In the genomic region with DNA sequence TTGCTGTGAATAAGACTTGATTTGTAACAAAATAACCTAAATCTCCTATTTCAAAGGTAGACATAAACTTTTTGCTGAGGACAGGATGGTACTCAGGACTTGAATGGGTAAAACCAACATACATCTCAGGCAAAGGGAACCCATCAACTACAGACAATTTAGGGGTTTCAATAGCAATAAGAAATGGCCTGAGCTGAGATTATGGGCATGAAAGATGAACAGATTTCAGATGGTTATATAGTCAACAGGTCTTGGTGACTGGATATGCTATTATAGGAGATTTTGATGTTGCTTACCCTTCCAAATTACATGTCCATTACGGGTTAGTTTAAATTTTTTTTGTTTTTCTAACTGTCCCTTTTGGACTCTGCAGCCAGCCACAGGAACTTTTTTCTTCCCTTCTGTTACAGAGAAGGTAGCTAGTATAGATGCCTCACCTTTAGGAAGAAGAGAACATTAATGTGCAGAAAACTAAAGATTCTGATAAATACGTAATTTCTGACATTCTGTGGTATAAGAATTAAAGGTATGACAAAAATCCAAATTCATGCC, we compare ENCODE assay signal across 23 cellular contexts. TPM values are rescaled to one million over a fixed set of nuclear protein-coding genes. Genes with fewer than 3 reads are reported as not detected.
DNase-seq lines count a peak whose midpoint lies in the region; ATAC-seq, FAIRE-seq and TF ChIP-seq lines count a peak whose summit lies in the region.
"Had no signal": no experiment of that assay in that cellular context is flagged by ENCODE, and none has a peak within 500 bp of the region (broad histone marks: within the 10 kb centered on the region; RNA-seq: fewer than 3 reads in every experiment).

No MANE protein-coding gene starts in this region.

- H3K4me3 Mint-ChIP-seq in stimulated activated effector memory CD8-positive, alpha-beta T cell treated with anti-CD3 and anti-CD28 coated beads, Interleukin-12 subunit alpha, Interleukin-12 subunit beta, amount 100 ng/mL, for 72 hours: no peak overlapping the region
- H3K4me3 Mint-ChIP-seq: activated CD4-positive, alpha-beta memory T cell treated with anti-CD3 and anti-CD28 coated beads, Interleukin-2, amount 10 ng/mL, durations not matched to agents 7 days and 5 days had no signal

- H2BK15ac ChIP-seq in neuronal stem cell (ENCODE audit: low read length): no peak overlapping the region

- ATAC-seq in HepG2: no peak
- no peak for ATAC-seq in right lobe of liver
- no peak for ATAC-seq in stimulated activated effector memory CD8-positive, alpha-beta T cell treated with anti-CD3 and anti-CD28 coated beads, Interleukin-12 subunit alpha, Interleukin-12 subunit beta, amount 100 ng/mL, for 72 hours
- ATAC-seq: lower lobe of right lung, psoas muscle had no signal

- H3K27ac Mint-ChIP-seq in stimulated activated effector memory CD8-positive, alpha-beta T cell treated with anti-CD3 and anti-CD28 coated beads, Interleukin-12 subunit alpha, Interleukin-12 subunit beta, amount 100 ng/mL, for 72 hours: no peak overlapping the region
- H3K27ac Mint-ChIP-seq: activated CD4-positive, alpha-beta memory T cell treated with anti-CD3 and anti-CD28 coated beads, Interleukin-2, amount 10 ng/mL, durations not matched to agents 7 days and 5 days had no signal

- peaks cover 99% of the 10 kb centered on the region for H3K36me3 Mint-ChIP-seq in stimulated activated effector memory CD8-positive, alpha-beta T cell treated with anti-CD3 and anti-CD28 coated beads, Interleukin-12 subunit alpha, Interleukin-12 subunit beta, amount 100 ng/mL, for 72 hours

- WGBS in HepG2 (ENCODE audit: low lambda C conversion rate): 96% methylated on average over 2 of the region's 2 CpGs
- 88% methylated on average over 2 of the region's 2 CpGs for WGBS in right lobe of liver (ENCODE audit: insufficient coverage, low coverage, low lambda C conversion rate, missing lambda C conversion rate)
- no CpG with 5 or more reads among the region's 2 CpGs for WGBS in neuronal stem cell (ENCODE audit: extremely low coverage in 2 of 2, insufficient read length in 2 of 2, insufficient replicate concordance in 1 of 2), 2 donors

- H3K79me1 ChIP-seq in neuronal stem cell (ENCODE audit: low read depth, low read length): peaks cover 2% of the 10 kb centered on the region

- H3K14ac ChIP-seq in neuronal stem cell (ENCODE audit: low read length): no peak overlapping the region

- H3K4ac ChIP-seq in neuronal stem cell (ENCODE audit: low read length): no peak overlapping the region

- no peaks in the 10 kb centered on the region; a peak in 1 of 5 replicates for H3K27me3 ChIP-seq in HepG2 (ENCODE audit: control insufficient read depth in 1 of 2, insufficient read depth in 2 of 2, low read length in 2 of 2)
- H3K27me3 ChIP-seq in right lobe of liver: no peaks in the 10 kb centered on the region
- H3K27me3 ChIP-seq in neuronal stem cell (ENCODE audit: control insufficient read depth in 3 of 3, insufficient read depth in 3 of 3, low read depth in 1 of 3, low read length in 3 of 3): no peaks in the 10 kb centered on the region
- H3K27me3 ChIP-seq: neutrophil had no signal

- DNase-seq in HepG2 (ENCODE audit: low spot score): no peak
- DNase-seq in right lobe of liver: no peak
- DNase-seq in HT-29 (ENCODE audit: low spot score): peak; percentile 32
- DNase-seq in SW480 (ENCODE audit: low spot score): peak; percentile 16
- DNase-seq in neuronal stem cell (ENCODE audit: low spot score): no peak
- DNase-seq in stimulated activated CD8-positive, alpha-beta memory T cell treated with anti-CD3 and anti-CD28 coated beads, Interleukin-4, amount 100 ng/mL, for 48 hours: no peak
- DNase-seq in stimulated activated effector memory CD8-positive, alpha-beta T cell treated with anti-CD3 and anti-CD28 coated beads, Interleukin-12 subunit alpha, Interleukin-12 subunit beta, amount 100 ng/mL, for 72 hours (ENCODE audit: low spot score in 2 of 2): no peak
- DNase-seq in NCI-H526 treated with DMSO at 0.1 percent for 48 hours (lab: John Stamatoyannopoulos, UW): no peak
- DNase-seq: activated CD4-positive, alpha-beta memory T cell treated with anti-CD3 and anti-CD28 coated beads, Interleukin-2, amount 10 ng/mL, durations not matched to agents 7 days and 5 days; CD4-positive, CD25-positive, alpha-beta regulatory T cell; DMS153; IMR-90; kidney; lower lobe of right lung; NCI-H187 treated with DMSO at 0.1 percent for 48 hours; psoas muscle; small intestine; stimulated activated CD4-positive, alpha-beta T cell treated with anti-CD3 and anti-CD28 coated beads, Interleukin-2, amount 100 ng/mL, for 48 hours; stimulated activated naive CD4-positive, alpha-beta T cell treated with Interleukin-2 at 50 U/mL for 16 hours had no signal

- no peak overlapping the region for H2BK120ac ChIP-seq in neuronal stem cell (ENCODE audit: low read depth, low read length)

- H2AFZ ChIP-seq in HepG2 (ENCODE audit: low read length) (no peak overlapping the region), neuronal stem cell (ENCODE audit: low read length) (no peak overlapping the region)

- no peak for TF ChIP-seq CTCF in HepG2 (CRISPR knock-in tag; IDR thresholded peaks at IDR 0.05)
- TF ChIP-seq CTCF in right lobe of liver (IDR thresholded peaks at IDR 0.05): no peak

- no peaks in the 10 kb centered on the region for H3K9me3 Mint-ChIP-seq in stimulated activated effector memory CD8-positive, alpha-beta T cell treated with anti-CD3 and anti-CD28 coated beads, Interleukin-12 subunit alpha, Interleukin-12 subunit beta, amount 100 ng/mL, for 72 hours
- H3K9me3 Mint-ChIP-seq: activated CD4-positive, alpha-beta memory T cell treated with anti-CD3 and anti-CD28 coated beads, Interleukin-2, amount 10 ng/mL, durations not matched to agents 7 days and 5 days; CD4-positive, CD25-positive, alpha-beta regulatory T cell had no signal

- H3K27ac ChIP-seq in HepG2 (ENCODE audit: extremely low read length, insufficient read depth, low read length) (no peak overlapping the region), right lobe of liver (no peak overlapping the region), neuronal stem cell (replicated peaks; ENCODE audit: low read length) (no peak overlapping the region)
- H3K27ac ChIP-seq: coronary artery, lower lobe of right lung, neutrophil, psoas muscle, thoracic aorta had no signal

- TF ChIP-seq POLR2A in HepG2 (IDR thresholded peaks at IDR 0.05; ENCODE audit: insufficient read depth in 1 of 2, low read depth in 2 of 2, low read length in 2 of 2): peak in 1 of 2 experiments; percentile 57; a peak in 2 of 4 replicates
- TF ChIP-seq POLR2A in right lobe of liver (IDR thresholded peaks at IDR 0.05): no peak

- H2BK12ac ChIP-seq in neuronal stem cell (ENCODE audit: low read length): no peak overlapping the region

- intact Hi-C loops in HepG2 (cut with micrococcal nuclease; ENCODE audit: unreplicated experiment): loop anchor here (10.0 kb wide), 3 partner anchors 178 to 278 kb away; a partner anchor contains a TSS
- intact Hi-C loops in right lobe of liver (cut with DNase I): no loop called here

- no peak overlapping the region for H2BK5ac ChIP-seq in neuronal stem cell (ENCODE audit: low read length)

- no peak overlapping the region for H3K18ac ChIP-seq in neuronal stem cell (ENCODE audit: low read length)

- TF ChIP-seq RAD21 in HepG2 (CRISPR knock-in tag; IDR thresholded peaks at IDR 0.05): no peak

- POLR2A ChIA-PET in HepG2 (lab: Yijun Ruan, JAX): interaction anchor here (1.3 kb wide), 1 partner anchor 69 kb away, joined by 3 read pairs; no protein-coding TSS in a partner anchor

- H3K4me1 Mint-ChIP-seq in stimulated activated effector memory CD8-positive, alpha-beta T cell treated with anti-CD3 and anti-CD28 coated beads, Interleukin-12 subunit alpha, Interleukin-12 subunit beta, amount 100 ng/mL, for 72 hours: peaks cover 18% of the 10 kb centered on the region

- H3K79me2 ChIP-seq in HepG2 (ENCODE audit: insufficient read depth, low read length): peaks cover 27% of the 10 kb centered on the region

- H4K8ac ChIP-seq in neuronal stem cell (ENCODE audit: low read depth, low read length): no peak overlapping the region

- H3K23ac ChIP-seq in neuronal stem cell (ENCODE audit: low read depth, low read length, poor library complexity): no peak overlapping the region

- H4K91ac ChIP-seq in neuronal stem cell (ENCODE audit: low read depth, low read length, poor library complexity): no peak overlapping the region

- BruUV-seq in HepG2 (replicated peaks; lab: Mats Ljungman, UMichigan): no TSS peak

- CTCF ChIA-PET in HepG2 (lab: Yijun Ruan, JAX; ENCODE audit: low intra/inter-chr PET ratio, low total read pairs): no interaction called here

- peaks cover 16% of the 10 kb centered on the region for H4K20me1 ChIP-seq in HepG2 (ENCODE audit: insufficient read depth, low read length)

- TF ChIP-seq EP300 in HepG2 (IDR thresholded peaks at IDR 0.05; ENCODE audit: low read depth in 2 of 2, low read length in 2 of 2) (no peak), HepG2 (CRISPR knock-in tag; IDR thresholded peaks at IDR 0.05; ENCODE audit: borderline replicate concordance) (no peak)

- no peak for FAIRE-seq in HepG2 (lab: Jason Lieb, UNC)
- FAIRE-seq: bronchial epithelial cell, kidney, small intestine had no signal

- H3K4me1 ChIP-seq in HepG2 (ENCODE audit: insufficient read depth, low read length): peaks cover 37% of the 10 kb centered on the region
- H3K4me1 ChIP-seq in right lobe of liver: peaks cover 0 to 13% (median 5%) of the 10 kb centered on the region in 4 donors
- H3K4me1 ChIP-seq in neuronal stem cell (ENCODE audit: control insufficient read depth in 2 of 2, insufficient read depth in 1 of 2, low read depth in 1 of 2, low read length in 2 of 2): peaks cover 5 to 9% of the 10 kb centered on the region in 2 donors

- H3K4me3 ChIP-seq in HepG2 (replicated peaks in 1 of 3; ENCODE audit: insufficient read depth in 1 of 3, low read depth in 2 of 3, low read length in 3 of 3) (no peak overlapping the region), right lobe of liver (no peak overlapping the region), neuronal stem cell (ENCODE audit: low read length in 2 of 2) (no peak overlapping the region)
- H3K4me3 ChIP-seq: coronary artery, lower lobe of right lung, psoas muscle, thoracic aorta had no signal

- in situ Hi-C loops in HepG2 (cut with HindIII; ENCODE audit: extremely low pct_ligation_motif_present, low pct_unique_long_range_greater_than_20kb): no loop called here

- H3K9me3 ChIP-seq in HepG2 (ENCODE audit: low read length) (no peaks in the 10 kb centered on the region), right lobe of liver (no peaks in the 10 kb centered on the region), neuronal stem cell (replicated peaks in 1 of 2; ENCODE audit: control insufficient read depth in 2 of 2, insufficient read depth in 1 of 2, low read depth in 1 of 2, low read length in 2 of 2) (no peaks in the 10 kb centered on the region)
- H3K9me3 ChIP-seq: lower lobe of right lung, neutrophil, psoas muscle, thoracic aorta had no signal

- H2AK5ac ChIP-seq in neuronal stem cell (ENCODE audit: low read depth, low read length): no peak overlapping the region

- H3K9ac ChIP-seq in HepG2 (ENCODE audit: insufficient read depth, low read depth, low read length): no peak overlapping the region
- no peak overlapping the region for H3K9ac ChIP-seq in neuronal stem cell (ENCODE audit: low read depth, low read length, poor library complexity)

- H3K4me2 ChIP-seq in HepG2 (ENCODE audit: low read depth, low read length): no peak overlapping the region
- H3K4me2 ChIP-seq in neuronal stem cell (ENCODE audit: insufficient read depth, low read length, poor library complexity, severe bottlenecking): no peak overlapping the region

- H3K36me3 ChIP-seq in HepG2 (replicated peaks in 1 of 2; ENCODE audit: control insufficient read depth in 1 of 2, insufficient read depth in 2 of 2, low read length in 2 of 2) (peaks cover 4 to 31% of the 10 kb centered on the region in 2 experiments; a peak in 4 of 5 replicates), right lobe of liver (peaks cover 0 to 65% (median 25%) of the 10 kb centered on the region in 4 donors), neuronal stem cell (replicated peaks in 1 of 2; ENCODE audit: control insufficient read depth in 2 of 2, insufficient read depth in 2 of 2, low read length in 2 of 2) (peaks cover 9 to 83% of the 10 kb centered on the region in 2 donors)

RNA-seq across cellular contexts. Expression of a gene that starts 4.6 kb away (rescaled TPM):
- total RNA-seq in HepG2 (2016; rRNA removed; fragmentation: Illumina TruSeq; extraction: Trizol) (2,779 and 3,447 TPM in 2 replicates), right lobe of liver (100 to 1,000 TPM; 241 to 478 (median 297) TPM)
- 3,724 and 4,228 TPM in 2 replicates for total RNA-seq in HepG2 (2016; cell fraction: cytosol; rRNA removed; fragmentation: Illumina TruSeq; extraction: Trizol; ENCODE audit: low read depth)
- total RNA-seq in HepG2 (2016; cell fraction: insoluble cytoplasmic fraction; rRNA removed; fragmentation: Illumina TruSeq; extraction: Trizol): 2,787 and 3,487 TPM in 2 replicates
- 5,337 and 5,584 TPM in 2 replicates for total RNA-seq in HepG2 (2016; cell fraction: membrane; rRNA removed; fragmentation: Illumina TruSeq; extraction: Trizol)
- total RNA-seq in HepG2 (2016; cell fraction: nucleus; rRNA removed; fragmentation: Illumina TruSeq; extraction: Trizol): 970 and 1,023 TPM in 2 replicates
- polyA plus RNA-seq in HepG2 (2011; rRNA removed): 2,422 and 3,269 TPM in 2 replicates
- polyA plus RNA-seq in HepG2 (2011; cell fraction: cytosol; rRNA removed): 2,304 and 3,147 TPM in 2 replicates
- polyA plus RNA-seq in HepG2 (2011; cell fraction: nucleus; rRNA removed): 359 and 512 TPM in 2 replicates
- 3,631 and 4,280 TPM in 2 replicates for polyA plus RNA-seq in HepG2 (2012)
- 4,950 and 4,974 TPM in 2 replicates for polyA plus RNA-seq in HepG2 (2016; cell fraction: cytosol; fragmentation: Illumina TruSeq; extraction: Trizol; ENCODE audit: low read depth)
- 3,258 and 3,662 TPM in 2 replicates for polyA plus RNA-seq in HepG2 (2016; cell fraction: insoluble cytoplasmic fraction; fragmentation: Illumina TruSeq; extraction: Trizol; ENCODE audit: low read depth)
- polyA plus RNA-seq in HepG2 (2016; cell fraction: membrane; fragmentation: Illumina TruSeq; extraction: Trizol; ENCODE audit: low read depth): 5,339 and 5,592 TPM in 2 replicates
- polyA plus RNA-seq in HepG2 (2016; cell fraction: nucleus; fragmentation: Illumina TruSeq; extraction: Trizol; ENCODE audit: insufficient read depth, low read depth): 1,724 and 1,834 TPM in 2 replicates
- polyA minus RNA-seq in HepG2 (2011; rRNA and poly(A)+ RNA removed; ENCODE audit: low replicate concordance): 125 and 308 TPM in 2 replicates
- polyA minus RNA-seq in HepG2 (2011; cell fraction: cytosol; rRNA and poly(A)+ RNA removed): 415 and 421 TPM in 2 replicates
- 265 and 307 TPM in 2 replicates for polyA minus RNA-seq in HepG2 (2011; cell fraction: nucleus; rRNA and poly(A)+ RNA removed)
- total RNA-seq in HT-29 (2014; rRNA removed; shearing (Covaris generic)): 852 and 923 TPM in 2 replicates
- 2,163 TPM for polyA plus RNA-seq in neuronal stem cell (2013, experiment 1 of 2)
- polyA plus RNA-seq in neuronal stem cell (2013, experiment 2 of 2): 2,203 TPM

RNA-seq across cellular contexts. Expression of a gene that starts 5.0 kb away (rescaled TPM):
- total RNA-seq in HepG2 (2016; rRNA removed; fragmentation: Illumina TruSeq; extraction: Trizol): 12.1 and 12.6 TPM in 2 replicates
- total RNA-seq in HepG2 (2016; cell fraction: cytosol; rRNA removed; fragmentation: Illumina TruSeq; extraction: Trizol; ENCODE audit: low read depth): 11.8 and 17.4 TPM in 2 replicates
- total RNA-seq in HepG2 (2016; cell fraction: insoluble cytoplasmic fraction; rRNA removed; fragmentation: Illumina TruSeq; extraction: Trizol): 5.5 and 11.3 TPM in 2 replicates
- total RNA-seq in HepG2 (2016; cell fraction: membrane; rRNA removed; fragmentation: Illumina TruSeq; extraction: Trizol): 9.1 and 10.3 TPM in 2 replicates
- 30.1 and 37.8 TPM in 2 replicates for total RNA-seq in HepG2 (2016; cell fraction: nucleus; rRNA removed; fragmentation: Illumina TruSeq; extraction: Trizol)
- 8.3 and 9.8 TPM in 2 replicates for polyA plus RNA-seq in HepG2 (2011; rRNA removed)
- polyA plus RNA-seq in HepG2 (2011; cell fraction: cytosol; rRNA removed): 3.0 and 3.5 TPM in 2 replicates
- 13.4 and 18.3 TPM in 2 replicates for polyA plus RNA-seq in HepG2 (2011; cell fraction: nucleus; rRNA removed)
- 6.2 and 11.1 TPM in 2 replicates for polyA plus RNA-seq in HepG2 (2012)
- 0.94 and 3.3 TPM in 2 replicates for polyA plus RNA-seq in HepG2 (2016; cell fraction: cytosol; fragmentation: Illumina TruSeq; extraction: Trizol; ENCODE audit: low read depth)
- 5.6 and 6.0 TPM in 2 replicates for polyA plus RNA-seq in HepG2 (2016; cell fraction: insoluble cytoplasmic fraction; fragmentation: Illumina TruSeq; extraction: Trizol; ENCODE audit: low read depth)
- polyA plus RNA-seq in HepG2 (2016; cell fraction: membrane; fragmentation: Illumina TruSeq; extraction: Trizol; ENCODE audit: low read depth): 1.7 and 2.3 TPM in 2 replicates
- 30.8 and 41.3 TPM in 2 replicates for polyA plus RNA-seq in HepG2 (2016; cell fraction: nucleus; fragmentation: Illumina TruSeq; extraction: Trizol; ENCODE audit: insufficient read depth, low read depth)
- 8.9 and 12.5 TPM in 2 replicates for polyA minus RNA-seq in HepG2 (2011; rRNA and poly(A)+ RNA removed; ENCODE audit: low replicate concordance)
- 3.3 and 4.6 TPM in 2 replicates for polyA minus RNA-seq in HepG2 (2011; cell fraction: cytosol; rRNA and poly(A)+ RNA removed)
- polyA minus RNA-seq in HepG2 (2011; cell fraction: nucleus; rRNA and poly(A)+ RNA removed): 49.1 and 55.3 TPM in 2 replicates
- 1 to 10 TPM; 1.5 to 5.0 (median 3.7) TPM for total RNA-seq in right lobe of liver
- 0.46 and 1.3 TPM in 2 replicates for total RNA-seq in HT-29 (2014; rRNA removed; shearing (Covaris generic))
- 10.1 TPM for polyA plus RNA-seq in neuronal stem cell (2013, experiment 1 of 2)
- polyA plus RNA-seq in neuronal stem cell (2013, experiment 2 of 2): 11.9 TPM

RNA-seq across cellular contexts. Expression of a gene that starts 32.0 kb away (rescaled TPM):
- 92.1 and 118 TPM in 2 replicates for total RNA-seq in HepG2 (2016; rRNA removed; fragmentation: Illumina TruSeq; extraction: Trizol)
- 21.8 and 23.5 TPM in 2 replicates for total RNA-seq in HepG2 (2016; cell fraction: cytosol; rRNA removed; fragmentation: Illumina TruSeq; extraction: Trizol; ENCODE audit: low read depth)
- total RNA-seq in HepG2 (2016; cell fraction: insoluble cytoplasmic fraction; rRNA removed; fragmentation: Illumina TruSeq; extraction: Trizol): 93.6 and 122 TPM in 2 replicates
- 55.0 and 56.5 TPM in 2 replicates for total RNA-seq in HepG2 (2016; cell fraction: membrane; rRNA removed; fragmentation: Illumina TruSeq; extraction: Trizol)
- 60.4 and 62.8 TPM in 2 replicates for total RNA-seq in HepG2 (2016; cell fraction: nucleus; rRNA removed; fragmentation: Illumina TruSeq; extraction: Trizol)
- 24.3 and 32.1 TPM in 2 replicates for polyA plus RNA-seq in HepG2 (2011; rRNA removed)
- 16.5 and 20.9 TPM in 2 replicates for polyA plus RNA-seq in HepG2 (2011; cell fraction: cytosol; rRNA removed)
- 32.9 and 33.4 TPM in 2 replicates for polyA plus RNA-seq in HepG2 (2011; cell fraction: nucleus; rRNA removed)
- polyA plus RNA-seq in HepG2 (2012): 37.6 and 54.9 TPM in 2 replicates
- 9.6 TPM in 2 replicates for polyA plus RNA-seq in HepG2 (2016; cell fraction: cytosol; fragmentation: Illumina TruSeq; extraction: Trizol; ENCODE audit: low read depth)
- 93.7 and 99.1 TPM in 2 replicates for polyA plus RNA-seq in HepG2 (2016; cell fraction: insoluble cytoplasmic fraction; fragmentation: Illumina TruSeq; extraction: Trizol; ENCODE audit: low read depth)
- 24.8 and 29.0 TPM in 2 replicates for polyA plus RNA-seq in HepG2 (2016; cell fraction: membrane; fragmentation: Illumina TruSeq; extraction: Trizol; ENCODE audit: low read depth)
- polyA plus RNA-seq in HepG2 (2016; cell fraction: nucleus; fragmentation: Illumina TruSeq; extraction: Trizol; ENCODE audit: insufficient read depth, low read depth): 77.0 and 78.6 TPM in 2 replicates
- 39.6 and 42.1 TPM in 2 replicates for polyA minus RNA-seq in HepG2 (2011; rRNA and poly(A)+ RNA removed; ENCODE audit: low replicate concordance)
- polyA minus RNA-seq in HepG2 (2011; cell fraction: cytosol; rRNA and poly(A)+ RNA removed): 26.6 and 34.5 TPM in 2 replicates
- polyA minus RNA-seq in HepG2 (2011; cell fraction: nucleus; rRNA and poly(A)+ RNA removed): 75.2 and 79.7 TPM in 2 replicates
- 10 to 100 TPM; 18.3 to 28.3 (median 23.9) TPM for total RNA-seq in right lobe of liver
- 15.5 and 15.9 TPM in 2 replicates for total RNA-seq in HT-29 (2014; rRNA removed; shearing (Covaris generic))
- 22.4 TPM for polyA plus RNA-seq in neuronal stem cell (2013, experiment 1 of 2)
- polyA plus RNA-seq in neuronal stem cell (2013, experiment 2 of 2): 24.4 TPM

Comparison
In these comparisons a context has a peak if more than half of its experiments do, and no peak if none do; other contexts are left out.
1. DNase-seq: peak in HT-29 (single experiment) and SW480 (single experiment); none in HepG2 (single experiment), right lobe of liver (0 of 3), neuronal stem cell (single experiment), stimulated activated CD8-positive, alpha-beta memory T cell treated with anti-CD3 and anti-CD28 coated beads, Interleukin-4, amount 100 ng/mL, for 48 hours (single experiment), stimulated activated effector memory CD8-positive, alpha-beta T cell treated with anti-CD3 and anti-CD28 coated beads, Interleukin-12 subunit alpha, Interleukin-12 subunit beta, amount 100 ng/mL, for 72 hours (0 of 2) and NCI-H526 treated with DMSO at 0.1 percent for 48 hours (single experiment).